8 cellular contexts compared by ENCODE assay signal in genomic region chr10:47553214-47553859, GRCh38. TPM values are rescaled to one million over a fixed set of nuclear protein-coding genes. Genes with fewer than 3 reads are reported as not detected.
DNase-seq lines count a peak whose midpoint lies in the region; ATAC-seq and TF ChIP-seq lines count a peak whose summit lies in the region.
"Not testable (repeated sequence)": the region's sequence is repeated elsewhere in the genome, so short reads cannot be mapped to it uniquely, and the experiment has no call there.

No MANE protein-coding gene starts in this region.

- DNase-seq in AG04449 (ENCODE audit: low read depth, low spot score) = not testable (repeated sequence)
- DNase-seq in NCI-H2227 (lab: John Stamatoyannopoulos, UW; ENCODE audit: unreplicated experiment) (peak; percentile 85), iris pigment epithelial cell (ENCODE audit: low read depth) (peak; percentile 67), spleen (peak; percentile 93)
- DNase-seq in activated CD4-positive, CD25-positive, alpha-beta regulatory T cell (lab: John Stamatoyannopoulos, UW) = peak; percentile 47 to 63 (median 54)
- peak; percentile 58 for DNase-seq in central memory CD4-positive, alpha-beta T cell

- POLR2A ChIA-PET in AG04449 (lab: Yijun Ruan, JAX) = not testable (repeated sequence)

- not testable (repeated sequence) for TF ChIP-seq POLR2A in spleen (IDR thresholded peaks at IDR 0.05)

- H3K9me3 ChIP-seq in spleen = not testable (repeated sequence)

- H3K36me3 ChIP-seq in spleen = peaks cover 0 to 11% (median 3%) of the 10 kb centered on the region in 6 donors

- ATAC-seq in GM19025 (IDR thresholded peaks at IDR 0.05; ENCODE audit: low read depth, unreplicated experiment) (peak; percentile 83), HG03175 (IDR thresholded peaks at IDR 0.05; ENCODE audit: unreplicated experiment) (peak; percentile 78)

- WGBS in spleen, 5 donors = 0 to 1% (median 1%) methylated on average over 25 to 46 of the region's 60 CpGs

- CTCF ChIA-PET in AG04449 (lab: Yijun Ruan, JAX) = not testable (repeated sequence)

- intact Hi-C loops in spleen (cut with DNase I; ENCODE audit: low total_unique reads) = not testable (repeated sequence)

- not testable (repeated sequence) for H3K4me1 ChIP-seq in spleen

- H3K4me3 ChIP-seq in AG04449 (ENCODE audit: low read depth, low read length) (peak overlapping the region; percentile 82), spleen (peak overlapping the region; percentile 54 to 83 (median 62))

- H3K27ac ChIP-seq in spleen = peak overlapping the region; percentile 55 to 87 (median 80)

- not testable (repeated sequence) for TF ChIP-seq CTCF in AG04449 (IDR thresholded peaks at IDR 0.05; ENCODE audit: insufficient read depth, low read length, missing control alignments); spleen (IDR thresholded peaks at IDR 0.05 in 8 of 11, conservative IDR thresholded peaks at IDR 0.05 in 3 of 11)

- not testable (repeated sequence) for H3K27me3 ChIP-seq in spleen (replicated peaks in 1 of 7)

RNA-seq across cellular contexts. Expression of gene AGAP9, which starts 29.9 kb away (rescaled TPM):
- total RNA-seq in spleen = 10 to 100 TPM in 3 of 7 donors, 1 to 10 TPM in 4; 4.2 to 19.8 (median 8.9) TPM
- 1 to 10 TPM; 4.4 to 9.6 (median 6.4) TPM for polyA plus RNA-seq in spleen
